In the genomic region with DNA sequence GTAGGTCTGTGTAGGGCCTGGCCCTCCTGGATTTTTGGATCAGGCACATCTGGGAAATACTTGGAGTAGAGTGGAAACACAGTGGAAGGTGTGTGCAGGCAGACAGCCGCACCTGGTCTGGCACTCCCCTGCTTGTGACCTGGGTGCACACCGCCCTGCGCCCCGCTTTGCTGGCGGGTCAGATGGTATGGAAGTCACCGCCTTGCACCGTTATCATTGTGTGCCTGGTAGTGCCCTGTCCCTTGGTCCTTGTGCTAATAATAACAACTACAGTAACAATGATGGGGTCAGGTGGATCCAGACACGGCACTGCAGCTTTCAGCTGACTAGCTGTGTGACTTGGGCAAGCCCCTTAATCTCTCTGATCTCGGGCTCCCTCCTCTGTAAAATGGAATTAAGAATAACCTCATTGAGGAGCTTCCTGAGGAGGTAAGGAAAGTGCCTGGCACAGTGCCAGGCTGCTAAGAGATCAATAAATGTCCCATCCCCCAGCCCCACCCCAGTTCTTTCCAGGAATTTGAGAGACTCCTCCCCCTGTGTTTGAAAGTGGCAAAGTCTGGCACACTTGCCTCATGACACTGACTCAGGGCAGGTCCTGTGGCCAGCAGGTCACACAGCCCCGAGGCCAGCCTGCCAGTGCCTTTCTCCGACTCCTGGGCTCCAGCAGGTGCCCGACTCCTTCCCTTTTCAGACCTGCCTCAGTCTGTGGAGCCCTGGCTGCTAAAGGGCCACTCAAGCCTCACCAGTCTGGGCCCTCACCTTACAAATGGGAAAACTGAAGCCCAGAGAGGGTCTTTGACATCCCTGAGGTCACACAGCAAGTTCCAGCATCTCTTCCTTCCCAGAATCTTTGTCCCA, we compare ENCODE assay signal across 8 cellular contexts. TPM values are rescaled to one million over a fixed set of nuclear protein-coding genes. Genes with fewer than 3 reads are reported as not detected.
DNase-seq lines count a peak whose midpoint lies in the region; ATAC-seq and TF ChIP-seq lines count a peak whose summit lies in the region.

No MANE protein-coding gene starts in this region.

- ATAC-seq in GM21381 (IDR thresholded peaks at IDR 0.05; ENCODE audit: unreplicated experiment) = no peak
- ATAC-seq in HG03460 (IDR thresholded peaks at IDR 0.05; ENCODE audit: unreplicated experiment) = no peak

- H3K27ac ChIP-seq in colonic mucosa = peak overlapping the region; percentile 71

- no peaks in the 10 kb centered on the region for H3K27me3 ChIP-seq in colonic mucosa

- no peaks in the 10 kb centered on the region for H3K36me3 ChIP-seq in colonic mucosa

- no peak for TF ChIP-seq CTCF in colonic mucosa (IDR thresholded peaks at IDR 0.05)

- DNase-seq in stimulated activated CD4-positive, alpha-beta T cell treated with anti-CD3 and anti-CD28 coated beads, Interleukin-4, amount 100 ng/mL, for 24 hours = peak; percentile 15
- DNase-seq in stimulated activated CD4-positive, alpha-beta T cell treated with anti-CD3 and anti-CD28 coated beads, Interleukin-2, amount 100 ng/mL, for 48 hours = no peak
- DNase-seq in colonic mucosa (peak; percentile 70), mucosa of gallbladder (ENCODE audit: low spot score) (peak; percentile 90), cerebellum (ENCODE audit: low spot score) (no peak), activated gamma-delta T cell treated with Interleukin-2 at 50 U/mL for 16 hours (no peak)

- H3K4me1 ChIP-seq in colonic mucosa = peaks cover 17% of the 10 kb centered on the region

- H3K9me3 ChIP-seq in colonic mucosa = no peaks in the 10 kb centered on the region

- intact Hi-C loops in colonic mucosa (cut with DNase I) = no loop called here

- no peak overlapping the region for H3K4me3 ChIP-seq in colonic mucosa

- H3K9ac ChIP-seq in colonic mucosa (ENCODE audit: low read depth in 2 of 2, low read length in 2 of 2) = no peak overlapping the region

RNA-seq across cellular contexts. Expression of gene ISG20, which starts 9.8 kb away (rescaled TPM):
- total RNA-seq in colonic mucosa (10 to 100 TPM; 43.5 to 60.5 TPM), mucosa of gallbladder (383 TPM), cerebellum (0.18 TPM)

RNA-seq across cellular contexts. Expression of gene AEN, which starts 27.4 kb away (rescaled TPM):
- total RNA-seq in colonic mucosa (10 to 100 TPM; 13.8 to 23.8 TPM), mucosa of gallbladder (34.4 TPM), cerebellum (4.4 TPM)

Comparison
In these comparisons a context has a peak if more than half of its experiments do, and no peak if none do; other contexts are left out.
1. DNase-seq: peak in stimulated activated CD4-positive, alpha-beta T cell treated with anti-CD3 and anti-CD28 coated beads, Interleukin-4, amount 100 ng/mL, for 24 hours (single experiment), colonic mucosa (single experiment) and mucosa of gallbladder (single experiment); none in stimulated activated CD4-positive, alpha-beta T cell treated with anti-CD3 and anti-CD28 coated beads, Interleukin-2, amount 100 ng/mL, for 48 hours (0 of 2), cerebellum (single experiment) and activated gamma-delta T cell treated with Interleukin-2 at 50 U/mL for 16 hours (single experiment).
2. RNA of gene ISG20, which starts 9.8 kb away (total RNA-seq): 383 TPM in mucosa of gallbladder (single experiment) and 43.5 to 60.5 TPM in colonic mucosa; 0.18 TPM in cerebellum (single experiment); every median in the first group is over 10 times any median in the second.